ENCODE assay signal across 22 cellular contexts in the genomic region with DNA sequence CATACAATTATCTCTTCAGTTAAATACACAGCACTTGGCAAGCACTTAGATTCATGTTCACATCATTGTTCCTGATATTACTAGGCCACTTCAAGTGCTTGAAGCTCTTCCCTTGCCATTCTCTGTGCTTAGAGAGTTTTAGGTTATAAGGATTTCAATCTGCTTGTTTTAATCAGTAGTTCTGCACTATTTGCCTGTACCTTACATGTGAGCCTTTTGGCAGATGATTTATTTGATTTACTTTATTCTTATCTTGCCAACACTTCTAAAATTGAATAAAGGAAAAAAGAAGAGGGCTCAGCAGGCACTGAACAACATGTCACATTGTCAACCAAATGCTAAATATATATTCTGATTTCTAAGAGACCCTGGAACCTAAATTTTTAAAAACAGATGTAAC.
"Had no signal": no experiment of that assay in that cellular context is flagged by ENCODE, and none has a peak within 500 bp of the region (broad histone marks: within the 10 kb centered on the region; RNA-seq: fewer than 3 reads in every experiment).

No MANE protein-coding gene starts in this region.

- DNase-seq: activated CD4-positive, alpha-beta memory T cell treated with anti-CD3 and anti-CD28 coated beads, Interleukin-2, amount 10 ng/mL, durations not matched to agents 7 days and 5 days; activated CD4-positive, alpha-beta T cell treated with anti-CD3 and anti-CD28 coated beads for 36 hours; activated CD4-positive, alpha-beta T cell treated with anti-CD3 and anti-CD28 coated beads, Interleukin-2, amount 50 U/mL, for 1 hour; activated gamma-delta T cell treated with Interleukin-2 at 50 U/mL for 16 hours; activated naive CD4-positive, alpha-beta T cell treated with anti-CD3 and anti-CD28 coated beads, Interleukin-2, amount 10 ng/mL, durations not matched to agents 7 days and 5 days; activated naive CD8-positive, alpha-beta T cell treated with anti-CD3 and anti-CD28 coated beads for 36 hours; activated T-cell treated with anti-CD3 and anti-CD28 coated beads for 4 hours; activated T-cell treated with anti-CD3 and anti-CD28 coated beads, Interleukin-2, amount 50 U/mL, for 72 hours; brain microvascular endothelial cell; Karpas-422; NCI-H1436; NCI-H1694 treated with DMSO at 0.1 percent for 48 hours; NCI-H69; OCI-M1; Peyer's patch; Right ventricle myocardium superior; SJCRH30; SK-N-SH; T-helper 1 cell; WERI-Rb-1 had no signal

- H3K27ac Mint-ChIP-seq: activated CD4-positive, alpha-beta memory T cell treated with anti-CD3 and anti-CD28 coated beads, Interleukin-2, amount 10 ng/mL, durations not matched to agents 7 days and 5 days; activated CD4-positive, alpha-beta T cell treated with anti-CD3 and anti-CD28 coated beads for 36 hours; activated naive CD4-positive, alpha-beta T cell treated with anti-CD3 and anti-CD28 coated beads, Interleukin-2, amount 10 ng/mL, durations not matched to agents 7 days and 5 days; activated naive CD8-positive, alpha-beta T cell treated with anti-CD3 and anti-CD28 coated beads for 36 hours; activated T-cell treated with anti-CD3 and anti-CD28 coated beads, Interleukin-2, amount 50 U/mL, for 72 hours; activated T-helper 2 cell treated with anti-CD3 and anti-CD28 coated beads, Interferon-gamma antibody, Interleukin-2, Interleukin-4, amounts not matched to agents 10 μg/mL and 5 μg/mL and 100 μg/mL, durations not matched to agents 14 hours and 24 hours and 36 hours had no signal

- H3K4me3 Mint-ChIP-seq: activated CD4-positive, alpha-beta memory T cell treated with anti-CD3 and anti-CD28 coated beads, Interleukin-2, amount 10 ng/mL, durations not matched to agents 7 days and 5 days; activated CD4-positive, alpha-beta T cell treated with anti-CD3 and anti-CD28 coated beads for 36 hours; activated naive CD4-positive, alpha-beta T cell treated with anti-CD3 and anti-CD28 coated beads, Interleukin-2, amount 10 ng/mL, durations not matched to agents 7 days and 5 days; activated naive CD8-positive, alpha-beta T cell treated with anti-CD3 and anti-CD28 coated beads for 36 hours; activated T-cell treated with anti-CD3 and anti-CD28 coated beads, Interleukin-2, amount 50 U/mL, for 72 hours had no signal

- H3K27me3 Mint-ChIP-seq: activated CD4-positive, alpha-beta memory T cell treated with anti-CD3 and anti-CD28 coated beads, Interleukin-2, amount 10 ng/mL, durations not matched to agents 7 days and 5 days; activated CD4-positive, alpha-beta T cell treated with anti-CD3 and anti-CD28 coated beads for 36 hours; activated naive CD4-positive, alpha-beta T cell treated with anti-CD3 and anti-CD28 coated beads, Interleukin-2, amount 10 ng/mL, durations not matched to agents 7 days and 5 days had no signal

- ATAC-seq: activated CD4-positive, alpha-beta T cell treated with anti-CD3 and anti-CD28 coated beads for 36 hours; activated T-cell treated with anti-CD3 and anti-CD28 coated beads, Interleukin-2, amount 50 U/mL, for 72 hours; K562 had no signal

- H3K36me3 Mint-ChIP-seq: activated naive CD4-positive, alpha-beta T cell treated with anti-CD3 and anti-CD28 coated beads, Interleukin-2, amount 10 ng/mL, durations not matched to agents 7 days and 5 days; activated naive CD8-positive, alpha-beta T cell treated with anti-CD3 and anti-CD28 coated beads for 36 hours had no signal

- H3K4me1 Mint-ChIP-seq: activated CD4-positive, alpha-beta memory T cell treated with anti-CD3 and anti-CD28 coated beads, Interleukin-2, amount 10 ng/mL, durations not matched to agents 7 days and 5 days; activated CD4-positive, alpha-beta T cell treated with anti-CD3 and anti-CD28 coated beads for 36 hours; activated naive CD4-positive, alpha-beta T cell treated with anti-CD3 and anti-CD28 coated beads, Interleukin-2, amount 10 ng/mL, durations not matched to agents 7 days and 5 days; activated naive CD8-positive, alpha-beta T cell treated with anti-CD3 and anti-CD28 coated beads for 36 hours had no signal
